ENCODE assay signal across 9 cellular contexts in the genomic region with DNA sequence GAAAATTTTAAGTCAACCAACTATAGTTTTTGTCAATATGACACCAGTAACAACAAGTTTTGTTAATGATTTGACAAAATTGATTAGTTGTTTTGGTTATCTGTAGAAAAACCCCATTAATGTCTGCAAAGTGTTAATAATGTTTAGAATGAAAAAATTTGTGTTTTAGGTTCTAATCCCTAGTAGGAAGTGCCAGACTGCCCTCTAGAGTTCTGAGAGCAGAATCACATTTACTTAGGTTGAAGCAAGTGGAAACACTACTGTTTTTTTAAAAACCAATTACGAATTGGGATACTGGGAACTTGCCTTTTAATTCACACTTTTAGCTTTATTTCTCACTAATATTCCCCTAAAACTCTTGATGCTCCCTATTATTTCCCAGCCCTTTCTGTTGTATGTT.
A peak's percentile ranks its signal among the peaks of the same experiment; 100 is the strongest.
DNase-seq lines count a peak whose midpoint lies in the region; TF ChIP-seq lines count a peak whose summit lies in the region.
"Had no signal": no experiment of that assay in that cellular context is flagged by ENCODE, and none has a peak within 500 bp of the region (broad histone marks: within the 10 kb centered on the region; RNA-seq: fewer than 3 reads in every experiment).

No MANE protein-coding gene starts in this region.

- H4K8ac ChIP-seq in mesendoderm (ENCODE audit: low read depth, low read length) = no peak overlapping the region

- no peak for TF ChIP-seq EP300 in Ishikawa (IDR thresholded peaks at IDR 0.05; ENCODE audit: borderline replicate concordance)

- no peaks in the 10 kb centered on the region for H3K9me3 Mint-ChIP-seq in activated CD4-positive, alpha-beta memory T cell treated with anti-CD3 and anti-CD28 coated beads for 36 hours

- H3K23ac ChIP-seq in mesendoderm (ENCODE audit: low read length) = no peak overlapping the region

- WGBS in mesendoderm (ENCODE audit: extremely low coverage, insufficient coverage, low lambda C conversion rate) = no CpG with 5 or more reads among the region's 1 CpG

- H4K5ac ChIP-seq in mesendoderm (ENCODE audit: low read length) = no peak overlapping the region

- no peak overlapping the region for H2AK5ac ChIP-seq in mesendoderm (ENCODE audit: low read length)

- H3K56ac ChIP-seq in mesendoderm (ENCODE audit: low read length) = no peak overlapping the region

- no peak overlapping the region for H3K4me3 Mint-ChIP-seq in activated CD4-positive, alpha-beta memory T cell treated with anti-CD3 and anti-CD28 coated beads for 36 hours

- H3K4me2 ChIP-seq in mesendoderm (ENCODE audit: low read length) = no peak overlapping the region

- DNase-seq in GM10248 (ENCODE audit: extremely low spot score) (peak; percentile 2), SW480 (ENCODE audit: low spot score) (peak; percentile 2), mesendoderm (peak; percentile 21), islet precursor cell (no peak), HUDEP-2 (lab: John Stamatoyannopoulos, UW; ENCODE audit: unreplicated experiment in 76 of 76) (no peak)
- no peak for DNase-seq in activated CD4-positive, alpha-beta memory T cell treated with anti-CD3 and anti-CD28 coated beads for 36 hours
- DNase-seq in activated naive CD4-positive, alpha-beta T cell treated with Interleukin-2 at 50 U/mL for 16 hours = no peak
- DNase-seq: small intestine had no signal

- no peaks in the 10 kb centered on the region for H3K36me3 ChIP-seq in mesendoderm (ENCODE audit: control insufficient read depth, insufficient read depth, low read length)

- H3K27ac Mint-ChIP-seq in activated CD4-positive, alpha-beta memory T cell treated with anti-CD3 and anti-CD28 coated beads for 36 hours = no peak overlapping the region

- H3K4me1 Mint-ChIP-seq in activated CD4-positive, alpha-beta memory T cell treated with anti-CD3 and anti-CD28 coated beads for 36 hours (ENCODE audit: low read depth) = no peaks in the 10 kb centered on the region

- H3K79me1 ChIP-seq in mesendoderm (ENCODE audit: low read length) = no peaks in the 10 kb centered on the region

- intact Hi-C loops in activated CD4-positive, alpha-beta memory T cell treated with anti-CD3 and anti-CD28 coated beads for 36 hours (cut with micrococcal nuclease) = no loop called here

- no peak overlapping the region for H3K4me3 ChIP-seq in mesendoderm (ENCODE audit: low read length)

- H2BK120ac ChIP-seq in mesendoderm (ENCODE audit: low read depth, low read length) = no peak overlapping the region

- H3K79me2 ChIP-seq in mesendoderm (ENCODE audit: control insufficient read depth, insufficient read depth, low read length) = no peaks in the 10 kb centered on the region

- no peak overlapping the region for H3K18ac ChIP-seq in mesendoderm (ENCODE audit: low read length)

- CTCF ChIA-PET in GM10248 (lab: Yijun Ruan, JAX) = interaction anchor here (1.2 kb wide), 1 partner anchor 290 kb away, joined by 3 read pairs; no protein-coding TSS in a partner anchor
- CTCF ChIA-PET in activated CD4-positive, alpha-beta memory T cell treated with anti-CD3 and anti-CD28 coated beads for 36 hours (lab: Charles Lee) = no interaction called here

- no peaks in the 10 kb centered on the region for H3K27me3 Mint-ChIP-seq in activated CD4-positive, alpha-beta memory T cell treated with anti-CD3 and anti-CD28 coated beads for 36 hours

- no peaks in the 10 kb centered on the region for H3K36me3 Mint-ChIP-seq in activated CD4-positive, alpha-beta memory T cell treated with anti-CD3 and anti-CD28 coated beads for 36 hours

- peak; percentile 35 for TF ChIP-seq CTCF in GM10248 (IDR thresholded peaks at IDR 0.05; ENCODE audit: control extremely low read depth, extremely low read depth, low read depth, missing control alignments)

- H3K27ac ChIP-seq in mesendoderm (ENCODE audit: low read depth, low read length) = no peak overlapping the region

- no peak overlapping the region for H2BK15ac ChIP-seq in mesendoderm (replicated peaks; ENCODE audit: low read depth)

- POLR2A ChIA-PET in GM10248 (lab: Yijun Ruan, JAX) = no interaction called here
- POLR2A ChIA-PET in activated CD4-positive, alpha-beta memory T cell treated with anti-CD3 and anti-CD28 coated beads for 36 hours (lab: Charles Lee) = no interaction called here

- no peak overlapping the region for H2BK5ac ChIP-seq in mesendoderm (ENCODE audit: low read length)

- no peak overlapping the region for H3K4ac ChIP-seq in mesendoderm (ENCODE audit: low read depth, low read length)

- peak; percentile 41 for TF ChIP-seq RAD21 in Ishikawa (IDR thresholded peaks at IDR 0.05; ENCODE audit: low read depth)

- H3K9ac ChIP-seq in mesendoderm (ENCODE audit: low read length) = no peak overlapping the region

- H3K27me3 ChIP-seq in mesendoderm (ENCODE audit: insufficient read depth, low read length, poor library complexity) = no peaks in the 10 kb centered on the region

- H3K4me1 ChIP-seq in mesendoderm (ENCODE audit: control insufficient read depth, low read depth, low read length) = no peaks in the 10 kb centered on the region

TF ChIP-seq in Ishikawa, 13 proteins besides CTCF, POLR2A, EP300 and RAD21:
- no peak for TF ChIP-seq FOXM1 (IDR thresholded peaks at IDR 0.05; ENCODE audit: borderline replicate concordance, low read depth)
- TF ChIP-seq TEAD4 (IDR thresholded peaks at IDR 0.05) = no peak
- no peak for TF ChIP-seq CREB1 (IDR thresholded peaks at IDR 0.05; ENCODE audit: low read depth)
- TF ChIP-seq ZBTB7A (IDR thresholded peaks at IDR 0.05; ENCODE audit: low read depth) = no peak
- TF ChIP-seq, protein P1, sequence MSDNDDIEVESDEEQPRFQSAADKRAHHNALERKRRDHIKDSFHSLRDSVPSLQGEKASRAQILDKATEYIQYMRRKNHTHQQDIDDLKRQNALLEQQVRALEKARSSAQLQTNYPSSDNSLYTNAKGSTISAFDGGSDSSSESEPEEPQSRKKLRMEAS (IDR thresholded peaks at IDR 0.05) = no peak
- no peak for TF ChIP-seq EGR1 (IDR thresholded peaks at IDR 0.05)
- TF ChIP-seq CEBPB (IDR thresholded peaks at IDR 0.05) = no peak
- TF ChIP-seq NFIC (IDR thresholded peaks at IDR 0.05) = no peak
- TF ChIP-seq YY1 (IDR thresholded peaks at IDR 0.05; ENCODE audit: low read depth) = no peak
- TF ChIP-seq, protein P2, sequence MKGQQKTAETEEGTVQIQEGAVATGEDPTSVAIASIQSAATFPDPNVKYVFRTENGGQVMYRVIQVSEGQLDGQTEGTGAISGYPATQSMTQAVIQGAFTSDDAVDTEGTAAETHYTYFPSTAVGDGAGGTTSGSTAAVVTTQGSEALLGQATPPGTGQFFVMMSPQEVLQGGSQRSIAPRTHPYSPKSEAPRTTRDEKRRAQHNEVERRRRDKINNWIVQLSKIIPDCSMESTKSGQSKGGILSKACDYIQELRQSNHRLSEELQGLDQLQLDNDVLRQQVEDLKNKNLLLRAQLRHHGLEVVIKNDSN (IDR thresholded peaks at IDR 0.05) = no peak
- no peak for TF ChIP-seq TAF1 (IDR thresholded peaks at IDR 0.05; ENCODE audit: low read depth)
- TF ChIP-seq, protein P3, sequence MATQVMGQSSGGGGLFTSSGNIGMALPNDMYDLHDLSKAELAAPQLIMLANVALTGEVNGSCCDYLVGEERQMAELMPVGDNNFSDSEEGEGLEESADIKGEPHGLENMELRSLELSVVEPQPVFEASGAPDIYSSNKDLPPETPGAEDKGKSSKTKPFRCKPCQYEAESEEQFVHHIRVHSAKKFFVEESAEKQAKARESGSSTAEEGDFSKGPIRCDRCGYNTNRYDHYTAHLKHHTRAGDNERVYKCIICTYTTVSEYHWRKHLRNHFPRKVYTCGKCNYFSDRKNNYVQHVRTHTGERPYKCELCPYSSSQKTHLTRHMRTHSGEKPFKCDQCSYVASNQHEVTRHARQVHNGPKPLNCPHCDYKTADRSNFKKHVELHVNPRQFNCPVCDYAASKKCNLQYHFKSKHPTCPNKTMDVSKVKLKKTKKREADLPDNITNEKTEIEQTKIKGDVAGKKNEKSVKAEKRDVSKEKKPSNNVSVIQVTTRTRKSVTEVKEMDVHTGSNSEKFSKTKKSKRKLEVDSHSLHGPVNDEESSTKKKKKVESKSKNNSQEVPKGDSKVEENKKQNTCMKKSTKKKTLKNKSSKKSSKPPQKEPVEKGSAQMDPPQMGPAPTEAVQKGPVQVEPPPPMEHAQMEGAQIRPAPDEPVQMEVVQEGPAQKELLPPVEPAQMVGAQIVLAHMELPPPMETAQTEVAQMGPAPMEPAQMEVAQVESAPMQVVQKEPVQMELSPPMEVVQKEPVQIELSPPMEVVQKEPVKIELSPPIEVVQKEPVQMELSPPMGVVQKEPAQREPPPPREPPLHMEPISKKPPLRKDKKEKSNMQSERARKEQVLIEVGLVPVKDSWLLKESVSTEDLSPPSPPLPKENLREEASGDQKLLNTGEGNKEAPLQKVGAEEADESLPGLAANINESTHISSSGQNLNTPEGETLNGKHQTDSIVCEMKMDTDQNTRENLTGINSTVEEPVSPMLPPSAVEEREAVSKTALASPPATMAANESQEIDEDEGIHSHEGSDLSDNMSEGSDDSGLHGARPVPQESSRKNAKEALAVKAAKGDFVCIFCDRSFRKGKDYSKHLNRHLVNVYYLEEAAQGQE (IDR thresholded peaks at IDR 0.05; ENCODE audit: low read depth) = no peak
- no peak for TF ChIP-seq TCF12 (IDR thresholded peaks at IDR 0.05; ENCODE audit: low read depth)

Comparison
In these comparisons a context has a peak if more than half of its experiments do, and no peak if none do; other contexts are left out.
1. DNase-seq: peak in GM10248 (single experiment), SW480 (single experiment) and mesendoderm (single experiment); none in activated CD4-positive, alpha-beta memory T cell treated with anti-CD3 and anti-CD28 coated beads for 36 hours (single experiment), islet precursor cell (single experiment), HUDEP-2 (0 of 76) and activated naive CD4-positive, alpha-beta T cell treated with Interleukin-2 at 50 U/mL for 16 hours (single experiment).